30 cellular contexts compared by ENCODE assay signal in the genomic region with DNA sequence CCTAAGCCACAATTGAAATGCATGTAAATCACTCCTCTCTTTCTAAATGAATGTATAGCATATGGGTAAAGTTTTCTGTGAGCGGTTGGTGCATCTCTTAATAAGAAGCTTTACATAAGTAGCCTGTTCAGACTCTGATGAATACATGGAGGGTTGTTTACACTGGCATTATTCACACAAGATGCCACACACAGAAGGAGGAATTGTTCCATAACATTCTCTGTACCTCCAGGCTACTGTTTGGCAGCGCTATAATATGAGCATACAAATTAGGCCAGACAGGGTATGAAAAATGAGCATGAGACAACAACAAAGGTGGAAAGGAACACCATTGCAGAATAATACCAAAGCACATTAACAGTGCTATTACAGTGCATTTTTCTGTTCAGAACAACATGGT.
DNase-seq lines count a peak whose midpoint lies in the region; ATAC-seq and TF ChIP-seq lines count a peak whose summit lies in the region.
"Had no signal": no experiment of that assay in that cellular context is flagged by ENCODE, and none has a peak within 500 bp of the region (broad histone marks: within the 10 kb centered on the region; RNA-seq: fewer than 3 reads in every experiment).

No MANE protein-coding gene starts in this region.

- no peaks in the 10 kb centered on the region for H3K9me3 Mint-ChIP-seq in activated CD8-positive, alpha-beta T cell treated with anti-CD3 and anti-CD28 coated beads, Interleukin-2, amount 10 ng/mL, durations not matched to agents 7 days and 5 days (ENCODE audit: insufficient read depth)
- H3K9me3 Mint-ChIP-seq: activated T-helper 17 cell treated with anti-CD3 and anti-CD28 coated beads, Interleukin-2, amount 50 U/mL, for 72 hours; neural progenitor cell; T-cell had no signal

- no peak for ATAC-seq in activated CD8-positive, alpha-beta T cell treated with anti-CD3 and anti-CD28 coated beads, Interleukin-2, amount 10 ng/mL, durations not matched to agents 7 days and 5 days
- ATAC-seq: A549; activated T-helper 17 cell treated with anti-CD3 and anti-CD28 coated beads, Interleukin-2, amount 50 U/mL, for 72 hours; left lobe of liver; right cardiac atrium; T-cell had no signal

- DNase-seq in NCI-H82 (lab: John Stamatoyannopoulos, UW) (peak; percentile 50), NCI-H82 treated with DMSO at 0.1 percent for 48 hours (lab: John Stamatoyannopoulos, UW; ENCODE audit: unreplicated experiment) (no peak), NCI-H345 (lab: John Stamatoyannopoulos, UW) (peak; percentile 67), dorsolateral prefrontal cortex (no peak), superior temporal gyrus (ENCODE audit: extremely low spot score) (peak; percentile 49), MV-4-11 (lab: John Stamatoyannopoulos, UW) (no peak), DMS153 treated with DMSO at 0.1 percent for 48 hours (lab: John Stamatoyannopoulos, UW; ENCODE audit: unreplicated experiment) (no peak)
- DNase-seq in activated CD8-positive, alpha-beta T cell treated with anti-CD3 and anti-CD28 coated beads, Interleukin-2, amount 10 ng/mL, durations not matched to agents 7 days and 5 days, result no peak
- DNase-seq: activated CD4-positive, alpha-beta T cell treated with anti-CD3 and anti-CD28 coated beads for 4 hours; activated naive CD4-positive, alpha-beta T cell treated with anti-CD3 and anti-CD28 coated beads, Interleukin-2, amount 50 U/mL, for 16 hours; amniotic stem cell; Calu3; GM23248; IMR-90; mesendoderm; NCI-H2029 treated with DMSO at 0.1 percent for 48 hours; OCI-M1; right cardiac atrium; stimulated activated CD4-positive, alpha-beta T cell treated with anti-CD3 and anti-CD28 coated beads, Interleukin-1b, Interleukin-23, amount 100 ng/mL, for 48 hours; stomach; T-cell; tibial artery; WERI-Rb-1 had no signal

- H3K27ac ChIP-seq in dorsolateral prefrontal cortex, result peak overlapping the region in 44 of 59 donors; percentile 5 to 81 (median 44)
- H3K27ac ChIP-seq: A549, GM23248, neural progenitor cell, parathyroid adenoma, RWPE1, SJSA1, stomach, tibial artery, WERI-Rb-1 had no signal

- no peaks in the 10 kb centered on the region for H3K36me3 Mint-ChIP-seq in activated CD8-positive, alpha-beta T cell treated with anti-CD3 and anti-CD28 coated beads, Interleukin-2, amount 10 ng/mL, durations not matched to agents 7 days and 5 days (ENCODE audit: low read depth)
- H3K36me3 Mint-ChIP-seq: neural progenitor cell, T-cell had no signal

- POLR2A ChIA-PET in activated CD8-positive, alpha-beta T cell treated with anti-CD3 and anti-CD28 coated beads, Interleukin-2, amount 10 ng/mL, durations not matched to agents 7 days and 5 days (lab: Charles Lee), result no interaction called here

- no peak for TF ChIP-seq CTCF in dorsolateral prefrontal cortex (IDR thresholded peaks at IDR 0.05 in 54 of 56, conservative IDR thresholded peaks at IDR 0.05 in 2 of 56; ENCODE audit: low read depth in 1 of 56, partially characterized antibody in 56 of 56)

- CTCF ChIA-PET in activated CD8-positive, alpha-beta T cell treated with anti-CD3 and anti-CD28 coated beads, Interleukin-2, amount 10 ng/mL, durations not matched to agents 7 days and 5 days (lab: Charles Lee), result no interaction called here

- H3K4me3 ChIP-seq in dorsolateral prefrontal cortex, result no peak overlapping the region
- H3K4me3 ChIP-seq: A549, GM23248, neural progenitor cell, SJSA1, stomach, tibial artery had no signal

- no peaks in the 10 kb centered on the region for H3K27me3 ChIP-seq in dorsolateral prefrontal cortex
- H3K27me3 ChIP-seq: neural progenitor cell, SJSA1, stomach had no signal

- no peak overlapping the region for H3K4me3 Mint-ChIP-seq in activated CD8-positive, alpha-beta T cell treated with anti-CD3 and anti-CD28 coated beads, Interleukin-2, amount 10 ng/mL, durations not matched to agents 7 days and 5 days
- H3K4me3 Mint-ChIP-seq: activated T-helper 17 cell treated with anti-CD3 and anti-CD28 coated beads, Interleukin-2, amount 50 U/mL, for 72 hours; neural progenitor cell; T-cell had no signal

- H3K4me1 Mint-ChIP-seq in activated CD8-positive, alpha-beta T cell treated with anti-CD3 and anti-CD28 coated beads, Interleukin-2, amount 10 ng/mL, durations not matched to agents 7 days and 5 days (ENCODE audit: low read depth), result no peaks in the 10 kb centered on the region
- H3K4me1 Mint-ChIP-seq: activated T-helper 17 cell treated with anti-CD3 and anti-CD28 coated beads, Interleukin-2, amount 50 U/mL, for 72 hours; T-cell had no signal

- intact Hi-C loops in dorsolateral prefrontal cortex (cut with DNase I), result no loop called here

- no peaks in the 10 kb centered on the region for H3K27me3 Mint-ChIP-seq in activated CD8-positive, alpha-beta T cell treated with anti-CD3 and anti-CD28 coated beads, Interleukin-2, amount 10 ng/mL, durations not matched to agents 7 days and 5 days (ENCODE audit: low read depth)
- H3K27me3 Mint-ChIP-seq: activated T-helper 17 cell treated with anti-CD3 and anti-CD28 coated beads, Interleukin-2, amount 50 U/mL, for 72 hours; T-cell had no signal

- H3K27ac Mint-ChIP-seq in activated CD8-positive, alpha-beta T cell treated with anti-CD3 and anti-CD28 coated beads, Interleukin-2, amount 10 ng/mL, durations not matched to agents 7 days and 5 days, result no peak overlapping the region
- H3K27ac Mint-ChIP-seq: activated T-helper 17 cell treated with anti-CD3 and anti-CD28 coated beads, Interleukin-2, amount 50 U/mL, for 72 hours; T-cell had no signal

Comparison
In these comparisons a context has a peak if more than half of its experiments do, and no peak if none do; other contexts are left out.
1. DNase-seq: peak in NCI-H82 (single experiment), NCI-H345 (single experiment) and superior temporal gyrus (single experiment); none in NCI-H82 treated with DMSO at 0.1 percent for 48 hours (single experiment), dorsolateral prefrontal cortex (0 of 10), activated CD8-positive, alpha-beta T cell treated with anti-CD3 and anti-CD28 coated beads, Interleukin-2, amount 10 ng/mL, durations not matched to agents 7 days and 5 days (single experiment), MV-4-11 (single experiment) and DMS153 treated with DMSO at 0.1 percent for 48 hours (single experiment).